1 cellular context compared by ENCODE assay signal in the genomic region with DNA sequence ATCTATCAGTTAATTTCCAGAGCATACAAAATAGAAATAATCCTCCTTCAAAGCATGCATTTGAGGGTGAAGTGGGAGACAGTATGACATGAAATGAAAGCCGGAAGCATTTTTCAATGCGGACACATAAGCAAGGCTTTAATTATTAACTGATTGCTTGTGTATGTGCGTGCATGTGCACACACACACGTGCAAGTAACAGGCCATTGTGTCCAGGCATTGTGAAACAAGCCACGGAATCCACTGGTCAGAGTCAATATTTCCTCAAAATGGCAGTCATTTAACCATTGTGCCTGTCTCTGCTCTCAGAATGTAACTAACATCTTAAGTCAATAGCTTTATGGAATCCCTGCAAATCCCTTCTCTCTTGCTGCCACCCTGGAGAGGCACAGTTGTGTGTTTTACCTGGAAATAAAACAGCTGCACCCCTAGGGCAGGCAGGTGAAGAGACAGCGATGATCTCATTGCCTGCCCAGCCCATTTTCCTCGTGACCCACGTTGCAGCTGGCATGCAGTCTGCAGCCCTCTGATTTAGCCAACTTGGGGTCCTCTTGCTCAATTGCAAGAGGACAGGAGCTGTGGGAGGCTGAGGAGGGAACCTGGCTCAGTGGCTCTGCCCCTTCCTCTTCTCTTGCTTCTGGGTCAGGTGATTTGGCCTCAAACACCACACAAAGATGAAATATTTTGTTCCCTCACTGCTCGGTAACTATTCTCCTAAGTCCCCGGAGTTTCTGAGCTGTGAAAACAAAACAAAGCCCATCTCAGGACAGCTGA.
TF ChIP-seq lines count a peak whose summit lies in the region.

No MANE protein-coding gene starts in this region.

TF ChIP-seq in neural cell, 6 proteins besides CTCF, POLR2A, EP300 and RAD21 (continued from another document):
- TF ChIP-seq, protein P1, sequence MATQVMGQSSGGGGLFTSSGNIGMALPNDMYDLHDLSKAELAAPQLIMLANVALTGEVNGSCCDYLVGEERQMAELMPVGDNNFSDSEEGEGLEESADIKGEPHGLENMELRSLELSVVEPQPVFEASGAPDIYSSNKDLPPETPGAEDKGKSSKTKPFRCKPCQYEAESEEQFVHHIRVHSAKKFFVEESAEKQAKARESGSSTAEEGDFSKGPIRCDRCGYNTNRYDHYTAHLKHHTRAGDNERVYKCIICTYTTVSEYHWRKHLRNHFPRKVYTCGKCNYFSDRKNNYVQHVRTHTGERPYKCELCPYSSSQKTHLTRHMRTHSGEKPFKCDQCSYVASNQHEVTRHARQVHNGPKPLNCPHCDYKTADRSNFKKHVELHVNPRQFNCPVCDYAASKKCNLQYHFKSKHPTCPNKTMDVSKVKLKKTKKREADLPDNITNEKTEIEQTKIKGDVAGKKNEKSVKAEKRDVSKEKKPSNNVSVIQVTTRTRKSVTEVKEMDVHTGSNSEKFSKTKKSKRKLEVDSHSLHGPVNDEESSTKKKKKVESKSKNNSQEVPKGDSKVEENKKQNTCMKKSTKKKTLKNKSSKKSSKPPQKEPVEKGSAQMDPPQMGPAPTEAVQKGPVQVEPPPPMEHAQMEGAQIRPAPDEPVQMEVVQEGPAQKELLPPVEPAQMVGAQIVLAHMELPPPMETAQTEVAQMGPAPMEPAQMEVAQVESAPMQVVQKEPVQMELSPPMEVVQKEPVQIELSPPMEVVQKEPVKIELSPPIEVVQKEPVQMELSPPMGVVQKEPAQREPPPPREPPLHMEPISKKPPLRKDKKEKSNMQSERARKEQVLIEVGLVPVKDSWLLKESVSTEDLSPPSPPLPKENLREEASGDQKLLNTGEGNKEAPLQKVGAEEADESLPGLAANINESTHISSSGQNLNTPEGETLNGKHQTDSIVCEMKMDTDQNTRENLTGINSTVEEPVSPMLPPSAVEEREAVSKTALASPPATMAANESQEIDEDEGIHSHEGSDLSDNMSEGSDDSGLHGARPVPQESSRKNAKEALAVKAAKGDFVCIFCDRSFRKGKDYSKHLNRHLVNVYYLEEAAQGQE (IDR thresholded peaks at IDR 0.05; ENCODE audit: borderline replicate concordance) = no peak
- no peak for TF ChIP-seq MXI1 (conservative IDR thresholded peaks at IDR 0.05; ENCODE audit: poor library complexity, severe bottlenecking)
